Comparison of ENCODE assay signal across 8 cellular contexts in genomic region chr1:231242516-231243198, GRCh38. TPM values are rescaled to one million over a fixed set of nuclear protein-coding genes. Genes with fewer than 3 reads are reported as not detected.
DNase-seq lines count a peak whose midpoint lies in the region; ATAC-seq and TF ChIP-seq lines count a peak whose summit lies in the region.

No MANE protein-coding gene starts in this region.

- H3F3A ChIP-seq in DOHH2 (ENCODE audit: control insufficient read depth, insufficient read depth) (no peaks in the 10 kb centered on the region), neural progenitor cell (ENCODE audit: low read depth) (peaks cover 8% of the 10 kb centered on the region)

- no peak overlapping the region for H2AFZ ChIP-seq in neural progenitor cell (replicated peaks)

- H3K9me3 Mint-ChIP-seq in central memory CD8-positive, alpha-beta T cell: no peaks in the 10 kb centered on the region
- no peaks in the 10 kb centered on the region for H3K9me3 Mint-ChIP-seq in neural progenitor cell

- H3K4me3 ChIP-seq in DOHH2 (ENCODE audit: low read length): peak overlapping the region; percentile 96
- H3K4me3 ChIP-seq in neural progenitor cell: peak overlapping the region; percentile 96

- peak; percentile 22 for DNase-seq in NAMALWA (ENCODE audit: low spot score)
- DNase-seq in central memory CD8-positive, alpha-beta T cell (ENCODE audit: low spot score in 2 of 2): no peak
- DNase-seq in neural progenitor cell (ENCODE audit: low spot score): no peak
- DNase-seq in NCI-H2107 treated with DMSO at 0.1 percent for 48 hours (lab: John Stamatoyannopoulos, UW; ENCODE audit: unreplicated experiment): no peak
- no peak for DNase-seq in GM13976 (ENCODE audit: low spot score)

- H3K4me3 Mint-ChIP-seq in central memory CD8-positive, alpha-beta T cell: peak overlapping the region; percentile 97
- H3K4me3 Mint-ChIP-seq in neural progenitor cell: peak overlapping the region; percentile 97

- H3K27me3 ChIP-seq in DOHH2 (ENCODE audit: control insufficient read depth, low read length) (no peaks in the 10 kb centered on the region), neural progenitor cell (no peaks in the 10 kb centered on the region)

- H3K9ac ChIP-seq in neural progenitor cell: peak overlapping the region; percentile 76

- H3K4me2 ChIP-seq in DOHH2 (ENCODE audit: low read length) (peak overlapping the region; percentile 82), neural progenitor cell (peak overlapping the region; percentile 93)

- peak overlapping the region; percentile 97 for H3K27ac Mint-ChIP-seq in central memory CD8-positive, alpha-beta T cell (ENCODE audit: low read depth)
- no peak overlapping the region for H3K27ac Mint-ChIP-seq in neural progenitor cell

- peaks cover 29% of the 10 kb centered on the region for H3K4me1 ChIP-seq in DOHH2 (ENCODE audit: control insufficient read depth, low read length)
- peaks cover 17% of the 10 kb centered on the region for H3K4me1 ChIP-seq in neural progenitor cell

- H3K79me2 ChIP-seq in DOHH2 (ENCODE audit: control insufficient read depth, low read length) (peaks cover 95% of the 10 kb centered on the region), neural progenitor cell (ENCODE audit: low read depth) (peaks cover 73% of the 10 kb centered on the region)

- TF ChIP-seq CTCF in DOHH2 (IDR thresholded peaks at IDR 0.05; ENCODE audit: low read depth, low read length, poor library complexity, severe bottlenecking) (no peak), neural progenitor cell (IDR thresholded peaks at IDR 0.05) (no peak), GM13976 (IDR thresholded peaks at IDR 0.05; ENCODE audit: borderline replicate concordance, control extremely low read depth, extremely low read depth, insufficient read depth, missing control alignments) (no peak)

- H3K9me2 ChIP-seq in DOHH2 (replicated peaks; ENCODE audit: control insufficient read depth, low read length): no peaks in the 10 kb centered on the region

- no peaks in the 10 kb centered on the region for H3K27me3 Mint-ChIP-seq in central memory CD8-positive, alpha-beta T cell
- H3K27me3 Mint-ChIP-seq in neural progenitor cell (ENCODE audit: insufficient read depth, low read depth): peaks cover 4% of the 10 kb centered on the region

- in situ Hi-C loops in GM13976 (cut with MboI; ENCODE audit: low sequenced_read_pairs, unreplicated experiment): no loop called here

- peaks cover 69% of the 10 kb centered on the region for H3K4me1 Mint-ChIP-seq in central memory CD8-positive, alpha-beta T cell
- H3K4me1 Mint-ChIP-seq in neural progenitor cell: peaks cover 25% of the 10 kb centered on the region

- H3K27ac ChIP-seq in DOHH2 (ENCODE audit: low read depth, low read length) (no peak overlapping the region), neural progenitor cell (no peak overlapping the region)

- H3K36me3 Mint-ChIP-seq in central memory CD8-positive, alpha-beta T cell (ENCODE audit: insufficient read depth): peaks cover 27% of the 10 kb centered on the region
- peaks cover 20% of the 10 kb centered on the region for H3K36me3 Mint-ChIP-seq in neural progenitor cell

- ATAC-seq in central memory CD8-positive, alpha-beta T cell (replicated peaks; ENCODE audit: extremely low read depth, poor library complexity, severe bottlenecking): no peak
- ATAC-seq in HG02981 (IDR thresholded peaks at IDR 0.05; ENCODE audit: unreplicated experiment): no peak
- no peak for ATAC-seq in GM19324 (IDR thresholded peaks at IDR 0.05; ENCODE audit: low FRiP score, unreplicated experiment)

- H3K36me3 ChIP-seq in DOHH2 (ENCODE audit: control insufficient read depth, low read length) (peaks cover 60% of the 10 kb centered on the region), neural progenitor cell (no peaks in the 10 kb centered on the region)

- H4K20me1 ChIP-seq in DOHH2 (ENCODE audit: control insufficient read depth, insufficient read depth, low read depth, low read length): peaks cover 15% of the 10 kb centered on the region
- peaks cover 21% of the 10 kb centered on the region for H4K20me1 ChIP-seq in neural progenitor cell (ENCODE audit: low read depth)

- no peaks in the 10 kb centered on the region for H3K9me3 ChIP-seq in DOHH2 (ENCODE audit: control insufficient read depth, insufficient read depth, low read length)
- H3K9me3 ChIP-seq in neural progenitor cell (ENCODE audit: low read depth): no peaks in the 10 kb centered on the region

RNA-seq across cellular contexts. Expression of gene GNPAT, which starts 1.6 kb away (rescaled TPM):
- 105 and 137 TPM in 2 replicates for total RNA-seq in neural progenitor cell (ENCODE audit: low replicate concordance)
